ENCODE assay signal across 8 cellular contexts in genomic region chr12:53295070-53295890, GRCh38. TPM values are rescaled to one million over a fixed set of nuclear protein-coding genes. Genes with fewer than 3 reads are reported as not detected.
DNase-seq lines count a peak whose midpoint lies in the region; TF ChIP-seq lines count a peak whose summit lies in the region.

PFDN5 (plus strand) TSS chr12:53295542; CDS start chr12:53295568, 26 bp downstream.

- no peak for TF ChIP-seq EP300 in suprapubic skin (IDR thresholded peaks at IDR 0.05)

- peaks cover 49% of the 10 kb centered on the region for H3K4me1 ChIP-seq in suprapubic skin

- peak; percentile 34 to 60 for TF ChIP-seq POLR2A in suprapubic skin (IDR thresholded peaks at IDR 0.05)

- POLR2A ChIA-PET in HEK293T (lab: Yijun Ruan, JAX): interaction anchor here (0.8 to 2.8 kb wide), 17 partner anchors 12 to 206 kb away, joined by 3 to 33 read pairs (median 5); partner anchors contain the start of genes AAAS, ESPL1, SP1 and TARBP2

- peak; percentile 72 for DNase-seq in GF-D8 (lab: John Stamatoyannopoulos, UW)
- peak; percentile 89 for DNase-seq in HEK293T (ENCODE audit: extremely low spot score)
- DNase-seq in MV-4-11 (lab: John Stamatoyannopoulos, UW): peak; percentile 86
- peak; percentile 55 for DNase-seq in SK-N-MC (ENCODE audit: low read depth, low spot score)
- DNase-seq in activated naive CD4-positive, alpha-beta T cell treated with anti-CD3 and anti-CD28 coated beads, Interleukin-2, amount 10 ng/mL, durations not matched to agents 7 days and 5 days: peak; percentile 92
- DNase-seq in globus pallidus (ENCODE audit: low spot score): peak; percentile 84
- DNase-seq in nucleus accumbens (lab: John Stamatoyannopoulos, UW): peak; percentile 39 to 95 (median 82)
- peak; percentile 92 to 94 for DNase-seq in suprapubic skin (ENCODE audit: low spot score in 2 of 2)

- H3K4me3 Mint-ChIP-seq in activated naive CD4-positive, alpha-beta T cell treated with anti-CD3 and anti-CD28 coated beads, Interleukin-2, amount 10 ng/mL, durations not matched to agents 7 days and 5 days: peak within 1 kb of the TSS; percentile 100

- H3K36me3 Mint-ChIP-seq in activated naive CD4-positive, alpha-beta T cell treated with anti-CD3 and anti-CD28 coated beads, Interleukin-2, amount 10 ng/mL, durations not matched to agents 7 days and 5 days: peaks cover 55% of the 10 kb centered on the region

- H3K4me3 ChIP-seq in SK-N-MC: peak within 1 kb of the TSS; percentile 75
- H3K4me3 ChIP-seq in suprapubic skin: peak within 1 kb of the TSS; percentile 62

- H3K27ac Mint-ChIP-seq in activated naive CD4-positive, alpha-beta T cell treated with anti-CD3 and anti-CD28 coated beads, Interleukin-2, amount 10 ng/mL, durations not matched to agents 7 days and 5 days: peak within 1 kb of the TSS; percentile 92

- peak within 1 kb of the TSS; percentile 76 for H3K9ac ChIP-seq in SK-N-MC (ENCODE audit: insufficient read length)

- H3K27ac ChIP-seq in SK-N-MC: peak within 1 kb of the TSS; percentile 86
- H3K27ac ChIP-seq in suprapubic skin: peak within 1 kb of the TSS; percentile 90

- CTCF ChIA-PET in HEK293T (lab: Yijun Ruan, JAX): interaction anchor here (0.6 to 2.2 kb wide), 6 partner anchors 26 to 230 kb away, joined by 3 to 7 read pairs (median 4); partner anchors contain the start of gene ESPL1
- CTCF ChIA-PET in activated naive CD4-positive, alpha-beta T cell treated with anti-CD3 and anti-CD28 coated beads, Interleukin-2, amount 10 ng/mL, durations not matched to agents 7 days and 5 days (lab: Charles Lee): interaction anchor here (0.8 to 11.7 kb wide), 7 partner anchors 26 to 197 kb away, joined by 3 to 166 read pairs (median 5); partner anchors contain the start of genes AAAS, ESPL1 and ITGB7

- WGBS in suprapubic skin: 2% methylated on average over 29 of the region's 42 CpGs

- no peaks in the 10 kb centered on the region for H3K9me3 Mint-ChIP-seq in activated naive CD4-positive, alpha-beta T cell treated with anti-CD3 and anti-CD28 coated beads, Interleukin-2, amount 10 ng/mL, durations not matched to agents 7 days and 5 days

- H3K36me3 ChIP-seq in SK-N-MC (ENCODE audit: insufficient read depth, low read length): peaks cover 57% of the 10 kb centered on the region
- no peaks in the 10 kb centered on the region for H3K36me3 ChIP-seq in suprapubic skin

- TF ChIP-seq CTCF in suprapubic skin (IDR thresholded peaks at IDR 0.05): peak in 1 of 2 donors; percentile 12

- no peaks in the 10 kb centered on the region for H3K27me3 ChIP-seq in suprapubic skin

- H3K9me3 ChIP-seq in SK-N-MC (ENCODE audit: low read depth, low read length) (no peaks in the 10 kb centered on the region), suprapubic skin (no peaks in the 10 kb centered on the region)

- H3K4me1 Mint-ChIP-seq in activated naive CD4-positive, alpha-beta T cell treated with anti-CD3 and anti-CD28 coated beads, Interleukin-2, amount 10 ng/mL, durations not matched to agents 7 days and 5 days: peaks cover 54% of the 10 kb centered on the region

- H3K27me3 Mint-ChIP-seq in activated naive CD4-positive, alpha-beta T cell treated with anti-CD3 and anti-CD28 coated beads, Interleukin-2, amount 10 ng/mL, durations not matched to agents 7 days and 5 days: no peaks in the 10 kb centered on the region

TF ChIP-seq in HEK293T, 16 proteins besides CTCF, POLR2A, EP300 and RAD21:
- TF ChIP-seq TARDBP (IDR thresholded peaks at IDR 0.05) (no peak), NFRKB (IDR thresholded peaks at IDR 0.05) (0 out of 2 replicates have a peak, but pooled peaks have one; percentile 51)

RNA-seq across cellular contexts. Expression of gene PFDN5, which starts in this region (rescaled TPM):
- 100 to 1,000 TPM; 457 to 612 (median 511) TPM for total RNA-seq in suprapubic skin

Comparison
In these comparisons a context has a peak if more than half of its experiments do, and no peak if none do; other contexts are left out.
1. Peak in every context shown above with its lines: DNase-seq, H3K4me3 ChIP-seq and H3K27ac ChIP-seq.